15 cellular contexts compared by ENCODE assay signal in the genomic region with DNA sequence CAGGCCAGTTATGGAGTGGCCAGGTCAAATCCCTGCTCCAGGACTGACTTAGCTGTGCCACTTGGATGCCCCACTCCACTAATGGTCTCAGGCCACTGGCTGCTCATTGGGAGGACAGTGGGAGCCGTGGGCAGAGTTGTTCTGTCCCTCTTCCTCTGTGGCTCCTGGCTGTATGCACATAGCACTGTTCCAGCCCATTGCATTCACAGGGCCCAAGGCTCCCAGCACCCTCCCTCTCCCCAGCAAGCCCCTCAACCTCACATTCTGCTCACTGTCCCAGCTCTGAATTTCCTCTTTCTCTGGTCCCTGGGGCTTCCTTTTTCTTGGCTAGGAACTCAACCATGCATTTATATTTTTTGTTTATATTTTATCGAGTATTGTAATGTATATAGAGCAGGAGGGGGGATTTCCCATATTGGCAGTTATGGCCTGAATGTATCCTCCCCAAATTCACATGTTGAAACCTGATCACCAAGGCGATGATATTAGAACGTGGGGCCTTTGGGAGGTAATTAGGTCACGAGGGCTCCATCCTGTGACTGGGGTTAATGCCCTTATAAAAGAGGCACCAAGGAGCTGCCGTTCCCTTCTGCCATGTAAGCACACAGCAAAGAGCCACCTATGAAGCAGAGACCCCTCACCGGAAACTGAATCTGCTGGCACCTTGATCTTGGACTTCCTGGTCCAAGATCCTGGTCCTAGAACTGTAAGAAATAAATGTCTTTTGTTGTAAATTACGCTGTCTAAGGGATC.
"Had no signal": no experiment of that assay in that cellular context is flagged by ENCODE, and none has a peak within 500 bp of the region (broad histone marks: within the 10 kb centered on the region; RNA-seq: fewer than 3 reads in every experiment).

No MANE protein-coding gene starts in this region.

- H3K27me3 Mint-ChIP-seq: activated naive CD8-positive, alpha-beta T cell had no signal

- H3K9ac ChIP-seq: neural progenitor cell had no signal

- H3K9me3 Mint-ChIP-seq: activated T-cell treated with anti-CD3 and anti-CD28 coated beads, Interleukin-2, amount 50 U/mL, for 72 hours; mesothelial cell of epicardium; neural progenitor cell had no signal

- ATAC-seq: activated T-cell treated with anti-CD3 and anti-CD28 coated beads, Interleukin-2, amount 50 U/mL, for 72 hours had no signal

- H3K27ac Mint-ChIP-seq: activated naive CD8-positive, alpha-beta T cell; activated T-cell treated with anti-CD3 and anti-CD28 coated beads, Interleukin-2, amount 50 U/mL, for 72 hours; mesothelial cell of epicardium; neural progenitor cell had no signal

- H3K27ac ChIP-seq: neural progenitor cell, ovary, sigmoid colon, spleen, stomach, thoracic aorta had no signal

- H3K36me3 Mint-ChIP-seq: activated naive CD8-positive, alpha-beta T cell; mesothelial cell of epicardium; neural progenitor cell had no signal

- H3K4me3 ChIP-seq: neural progenitor cell, ovary, sigmoid colon, spleen, stomach, thoracic aorta had no signal

- H3K36me3 ChIP-seq: neural progenitor cell, ovary, sigmoid colon, spleen, stomach, thoracic aorta had no signal

- H3K27me3 ChIP-seq: neural progenitor cell, ovary, sigmoid colon, spleen, stomach had no signal

- H3K4me3 Mint-ChIP-seq: activated naive CD8-positive, alpha-beta T cell; activated T-cell treated with anti-CD3 and anti-CD28 coated beads, Interleukin-2, amount 50 U/mL, for 72 hours; mesothelial cell of epicardium; neural progenitor cell had no signal

- H3K9me3 ChIP-seq: ovary, sigmoid colon, spleen, stomach, thoracic aorta had no signal

- DNase-seq: activated CD4-positive, alpha-beta T cell treated with anti-CD3 and anti-CD28 coated beads for 1 hour; activated CD4-positive, alpha-beta T cell treated with anti-CD3 and anti-CD28 coated beads, Interleukin-2, amount 50 U/mL, for 4 hours; activated gamma-delta T cell treated with Interleukin-2 at 50 U/mL for 16 hours; activated T-cell treated with anti-CD3 and anti-CD28 coated beads, Interleukin-2, amount 50 U/mL, for 72 hours; amniotic stem cell; foreskin fibroblast; hippocampal formation; ovary; sigmoid colon; spleen; stomach had no signal

- H3K4me2 ChIP-seq: neural progenitor cell had no signal

- H2AFZ ChIP-seq: neural progenitor cell had no signal

- H3K4me1 ChIP-seq: sigmoid colon had no signal
